24 cellular contexts compared by ENCODE assay signal in the genomic region with DNA sequence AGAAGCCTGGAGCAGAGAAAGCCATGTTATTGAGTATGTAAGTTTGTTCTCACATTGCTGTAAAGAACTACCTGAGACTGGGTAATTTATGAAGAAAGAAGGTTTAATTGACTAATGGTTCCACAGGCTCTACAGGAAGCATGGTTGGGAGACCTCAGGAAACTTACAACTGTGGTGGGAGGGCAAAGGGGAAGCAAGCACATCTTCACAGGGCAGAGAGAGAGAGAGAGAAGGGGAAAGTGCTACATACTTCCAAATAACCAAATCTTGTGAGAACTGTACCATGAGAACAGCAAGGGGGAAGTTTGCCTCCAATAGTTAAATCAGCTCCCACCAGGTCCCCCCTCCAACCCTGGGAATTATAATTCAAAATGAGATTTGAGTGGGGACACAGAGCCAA.
A peak's percentile ranks its signal among the peaks of the same experiment; 100 is the strongest.
DNase-seq lines count a peak whose midpoint lies in the region; ATAC-seq and TF ChIP-seq lines count a peak whose summit lies in the region.
"Had no signal": no experiment of that assay in that cellular context is flagged by ENCODE, and none has a peak within 500 bp of the region (broad histone marks: within the 10 kb centered on the region; RNA-seq: fewer than 3 reads in every experiment).

No MANE protein-coding gene starts in this region.

- no peaks in the 10 kb centered on the region for H3K27me3 ChIP-seq in BLaER1
- H3K27me3 ChIP-seq in BLaER1 treated with 17β-estradiol and CSF1 and Interleukin-3, amounts not matched to agents 10 nM and 100 nM, result no peaks in the 10 kb centered on the region
- H3K27me3 ChIP-seq: BE2C had no signal

- no peaks in the 10 kb centered on the region for H3K27me3 Mint-ChIP-seq in nephron progenitor cell (ENCODE audit: low read depth, poor library complexity)
- H3K27me3 Mint-ChIP-seq in activated T-helper 1 cell treated with anti-CD3 and anti-CD28 coated beads, Interleukin-12 subunit alpha, Interleukin-12 subunit beta, Interleukin-2, Interleukin-4 antibody, amounts not matched to agents 30 ng/mL and 10 ng/mL and 1 ng/mL, durations not matched to agents 14 hours and 24 hours and 36 hours (ENCODE audit: insufficient read depth), result no peaks in the 10 kb centered on the region
- H3K27me3 Mint-ChIP-seq in activated CD4-positive, alpha-beta T cell treated with anti-CD3 and anti-CD28 coated beads for 36 hours, result no peaks in the 10 kb centered on the region
- H3K27me3 Mint-ChIP-seq: CD4-positive, alpha-beta memory T cell; CD8-positive, alpha-beta memory T cell had no signal

- peaks cover 11% of the 10 kb centered on the region for H3K9me3 Mint-ChIP-seq in nephron progenitor cell
- H3K9me3 Mint-ChIP-seq in activated T-helper 1 cell treated with anti-CD3 and anti-CD28 coated beads, Interleukin-12 subunit alpha, Interleukin-12 subunit beta, Interleukin-2, Interleukin-4 antibody, amounts not matched to agents 30 ng/mL and 10 ng/mL and 1 ng/mL, durations not matched to agents 14 hours and 24 hours and 36 hours, result no peaks in the 10 kb centered on the region
- H3K9me3 Mint-ChIP-seq in activated CD4-positive, alpha-beta T cell treated with anti-CD3 and anti-CD28 coated beads for 36 hours (ENCODE audit: low read depth), result no peaks in the 10 kb centered on the region

- intact Hi-C loops in OCI-LY7 (cut with micrococcal nuclease; ENCODE audit: unreplicated experiment), result no loop called here
- intact Hi-C loops in activated T-helper 1 cell treated with anti-CD3 and anti-CD28 coated beads, Interleukin-12 subunit alpha, Interleukin-12 subunit beta, Interleukin-2, Interleukin-4 antibody, amounts not matched to agents 30 ng/mL and 10 ng/mL and 1 ng/mL, durations not matched to agents 14 hours and 24 hours and 36 hours (cut with micrococcal nuclease), result no loop called here
- intact Hi-C loops in activated CD4-positive, alpha-beta T cell treated with anti-CD3 and anti-CD28 coated beads for 36 hours (cut with DNase I, micrococcal nuclease), result no loop called here

- H3K4me3 ChIP-seq in BLaER1 (no peak overlapping the region), OCI-LY7 (ENCODE audit: low read depth, low read length, poor library complexity, severe bottlenecking) (no peak overlapping the region)
- H3K4me3 ChIP-seq in BLaER1 treated with 17β-estradiol and CSF1 and Interleukin-3, amounts not matched to agents 10 nM and 100 nM, result no peak overlapping the region

- peak; percentile 1 for DNase-seq in OCI-LY7 (ENCODE audit: low spot score)
- no peak for DNase-seq in nephron progenitor cell
- DNase-seq in activated T-helper 1 cell treated with anti-CD3 and anti-CD28 coated beads, Interleukin-12 subunit alpha, Interleukin-12 subunit beta, Interleukin-2, Interleukin-4 antibody, amounts not matched to agents 30 ng/mL and 10 ng/mL and 1 ng/mL, durations not matched to agents 14 hours and 24 hours and 36 hours (ENCODE audit: low spot score), result no peak
- no peak for DNase-seq in OCI-M1 (lab: John Stamatoyannopoulos, UW)
- DNase-seq in activated CD4-positive, alpha-beta T cell treated with anti-CD3 and anti-CD28 coated beads for 36 hours, result no peak
- DNase-seq: 8988T; ACHN; BE2C; C1 segment of cervical spinal cord; CD4-positive, alpha-beta memory T cell; CD4-positive, CD25-positive, alpha-beta regulatory T cell; CD8-positive, alpha-beta memory T cell; COR-L47; DMS 273 treated with DMSO at 0.1 percent for 48 hours; DMS153; DMS53; DMS79; DND-41; EL; GDM1 had no signal

- H3K9ac ChIP-seq in BLaER1, result no peak overlapping the region
- H3K9ac ChIP-seq in BLaER1 treated with 17β-estradiol and CSF1 and Interleukin-3, amounts not matched to agents 10 nM and 100 nM, result no peak overlapping the region

- H3K9me2 ChIP-seq in OCI-LY7 (ENCODE audit: insufficient read depth, low read length), result no peaks in the 10 kb centered on the region

- POLR2A ChIA-PET in OCI-LY7 (lab: Charles Lee), result no interaction called here
- POLR2A ChIA-PET in activated CD4-positive, alpha-beta T cell treated with anti-CD3 and anti-CD28 coated beads for 36 hours (lab: Charles Lee), result no interaction called here

- H3K36me3 ChIP-seq in BLaER1 (no peaks in the 10 kb centered on the region), OCI-LY7 (ENCODE audit: insufficient read depth, low read length) (no peaks in the 10 kb centered on the region)
- no peaks in the 10 kb centered on the region for H3K36me3 ChIP-seq in BLaER1 treated with 17β-estradiol and CSF1 and Interleukin-3, amounts not matched to agents 10 nM and 100 nM
- H3K36me3 ChIP-seq: BE2C had no signal

- BruUV-seq in OCI-LY7 (replicated peaks; lab: Mats Ljungman, UMichigan), result no TSS peak

- peak overlapping the region; percentile 73 for H3K27ac Mint-ChIP-seq in nephron progenitor cell
- no peak overlapping the region for H3K27ac Mint-ChIP-seq in activated T-helper 1 cell treated with anti-CD3 and anti-CD28 coated beads, Interleukin-12 subunit alpha, Interleukin-12 subunit beta, Interleukin-2, Interleukin-4 antibody, amounts not matched to agents 30 ng/mL and 10 ng/mL and 1 ng/mL, durations not matched to agents 14 hours and 24 hours and 36 hours
- H3K27ac Mint-ChIP-seq in activated CD4-positive, alpha-beta T cell treated with anti-CD3 and anti-CD28 coated beads for 36 hours, result no peak overlapping the region
- H3K27ac Mint-ChIP-seq: CD4-positive, alpha-beta memory T cell; CD4-positive, CD25-positive, alpha-beta regulatory T cell; CD8-positive, alpha-beta memory T cell had no signal

- ATAC-seq in GM21825 (IDR thresholded peaks at IDR 0.05; ENCODE audit: unreplicated experiment), result no peak
- ATAC-seq in activated CD4-positive, alpha-beta T cell treated with anti-CD3 and anti-CD28 coated beads for 36 hours, result no peak

- H3K4me1 Mint-ChIP-seq in nephron progenitor cell, result peaks cover 6% of the 10 kb centered on the region
- H3K4me1 Mint-ChIP-seq in activated T-helper 1 cell treated with anti-CD3 and anti-CD28 coated beads, Interleukin-12 subunit alpha, Interleukin-12 subunit beta, Interleukin-2, Interleukin-4 antibody, amounts not matched to agents 30 ng/mL and 10 ng/mL and 1 ng/mL, durations not matched to agents 14 hours and 24 hours and 36 hours (ENCODE audit: low read depth), result no peaks in the 10 kb centered on the region
- no peaks in the 10 kb centered on the region for H3K4me1 Mint-ChIP-seq in activated CD4-positive, alpha-beta T cell treated with anti-CD3 and anti-CD28 coated beads for 36 hours
- H3K4me1 Mint-ChIP-seq: CD14-positive monocyte; CD4-positive, alpha-beta memory T cell; CD4-positive, CD25-positive, alpha-beta regulatory T cell; CD8-positive, alpha-beta memory T cell had no signal

- H3K4me1 ChIP-seq in BLaER1 (peaks cover 8% of the 10 kb centered on the region), OCI-LY7 (ENCODE audit: insufficient read depth, low read length, poor library complexity, severe bottlenecking) (peaks cover 7% of the 10 kb centered on the region)
- peaks cover 0 to 10% (median 6%) of the 10 kb centered on the region in 10 experiments; a peak in 13 of 20 replicates for H3K4me1 ChIP-seq in BLaER1 treated with 17β-estradiol and CSF1 and Interleukin-3, amounts not matched to agents 10 nM and 100 nM
- H3K4me1 ChIP-seq: BE2C had no signal

- H3K36me3 Mint-ChIP-seq in nephron progenitor cell (ENCODE audit: low read depth), result peaks cover 11% of the 10 kb centered on the region
- no peaks in the 10 kb centered on the region for H3K36me3 Mint-ChIP-seq in activated T-helper 1 cell treated with anti-CD3 and anti-CD28 coated beads, Interleukin-12 subunit alpha, Interleukin-12 subunit beta, Interleukin-2, Interleukin-4 antibody, amounts not matched to agents 30 ng/mL and 10 ng/mL and 1 ng/mL, durations not matched to agents 14 hours and 24 hours and 36 hours (ENCODE audit: low read depth)
- H3K36me3 Mint-ChIP-seq in activated CD4-positive, alpha-beta T cell treated with anti-CD3 and anti-CD28 coated beads for 36 hours (ENCODE audit: low read depth), result no peaks in the 10 kb centered on the region
- H3K36me3 Mint-ChIP-seq: CD14-positive monocyte; CD4-positive, alpha-beta memory T cell; CD4-positive, CD25-positive, alpha-beta regulatory T cell; CD8-positive, alpha-beta memory T cell had no signal

- H3K9me3 ChIP-seq in BLaER1 (no peaks in the 10 kb centered on the region), OCI-LY7 (ENCODE audit: low read length) (no peaks in the 10 kb centered on the region)
- peaks cover 0 to 9% (median 0%) of the 10 kb centered on the region in 11 experiments; a peak in 5 of 22 replicates for H3K9me3 ChIP-seq in BLaER1 treated with 17β-estradiol and CSF1 and Interleukin-3, amounts not matched to agents 10 nM and 100 nM (replicated peaks in 1 of 11)
- H3K9me3 ChIP-seq: BE2C had no signal

- no peaks in the 10 kb centered on the region for H3K79me2 ChIP-seq in OCI-LY7 (ENCODE audit: insufficient read depth, low read depth, low read length)

- no peak overlapping the region for H3K4me3 Mint-ChIP-seq in nephron progenitor cell
- no peak overlapping the region for H3K4me3 Mint-ChIP-seq in activated T-helper 1 cell treated with anti-CD3 and anti-CD28 coated beads, Interleukin-12 subunit alpha, Interleukin-12 subunit beta, Interleukin-2, Interleukin-4 antibody, amounts not matched to agents 30 ng/mL and 10 ng/mL and 1 ng/mL, durations not matched to agents 14 hours and 24 hours and 36 hours
- H3K4me3 Mint-ChIP-seq in activated CD4-positive, alpha-beta T cell treated with anti-CD3 and anti-CD28 coated beads for 36 hours, result no peak overlapping the region
- H3K4me3 Mint-ChIP-seq: CD14-positive monocyte; CD4-positive, alpha-beta memory T cell; CD4-positive, CD25-positive, alpha-beta regulatory T cell; CD8-positive, alpha-beta memory T cell had no signal

- H2AFZ ChIP-seq in OCI-LY7 (ENCODE audit: low read length), result no peak overlapping the region

- peak overlapping the region; percentile 16; the same call in 1 of the 2 replicates for H3K4me2 ChIP-seq in BLaER1
- peak overlapping the region in 7 of 11 experiments; percentile 20 to 51 (median 31); a peak in 13 of 22 replicates for H3K4me2 ChIP-seq in BLaER1 treated with 17β-estradiol and CSF1 and Interleukin-3, amounts not matched to agents 10 nM and 100 nM
- no peak overlapping the region for H3K4me2 ChIP-seq in OCI-LY7 (ENCODE audit: low read length)

- CTCF ChIA-PET in OCI-LY7 (lab: Charles Lee; ENCODE audit: unreplicated experiment), result no interaction called here
- CTCF ChIA-PET in activated CD4-positive, alpha-beta T cell treated with anti-CD3 and anti-CD28 coated beads for 36 hours (lab: Charles Lee), result no interaction called here

- H3K27ac ChIP-seq in BLaER1, result no peak overlapping the region
- no peak overlapping the region for H3K27ac ChIP-seq in BLaER1 treated with 17β-estradiol and CSF1 and Interleukin-3, amounts not matched to agents 10 nM and 100 nM
- no peak overlapping the region for H3K27ac ChIP-seq in OCI-LY7 (ENCODE audit: low read depth, low read length, poor library complexity, severe bottlenecking)

- H4K20me1 ChIP-seq in BLaER1, result no peaks in the 10 kb centered on the region
- H4K20me1 ChIP-seq in BLaER1 treated with 17β-estradiol and CSF1 and Interleukin-3, amounts not matched to agents 10 nM and 100 nM, result no peaks in the 10 kb centered on the region
- no peaks in the 10 kb centered on the region for H4K20me1 ChIP-seq in OCI-LY7 (ENCODE audit: insufficient read depth, low read length)

- TF ChIP-seq CTCF in OCI-LY7 (conservative IDR thresholded peaks at IDR 0.05; ENCODE audit: low read length) (no peak), nephron progenitor cell (IDR thresholded peaks at IDR 0.05) (no peak)
